Comparison of ENCODE assay signal across 1 cellular context in the genomic region with DNA sequence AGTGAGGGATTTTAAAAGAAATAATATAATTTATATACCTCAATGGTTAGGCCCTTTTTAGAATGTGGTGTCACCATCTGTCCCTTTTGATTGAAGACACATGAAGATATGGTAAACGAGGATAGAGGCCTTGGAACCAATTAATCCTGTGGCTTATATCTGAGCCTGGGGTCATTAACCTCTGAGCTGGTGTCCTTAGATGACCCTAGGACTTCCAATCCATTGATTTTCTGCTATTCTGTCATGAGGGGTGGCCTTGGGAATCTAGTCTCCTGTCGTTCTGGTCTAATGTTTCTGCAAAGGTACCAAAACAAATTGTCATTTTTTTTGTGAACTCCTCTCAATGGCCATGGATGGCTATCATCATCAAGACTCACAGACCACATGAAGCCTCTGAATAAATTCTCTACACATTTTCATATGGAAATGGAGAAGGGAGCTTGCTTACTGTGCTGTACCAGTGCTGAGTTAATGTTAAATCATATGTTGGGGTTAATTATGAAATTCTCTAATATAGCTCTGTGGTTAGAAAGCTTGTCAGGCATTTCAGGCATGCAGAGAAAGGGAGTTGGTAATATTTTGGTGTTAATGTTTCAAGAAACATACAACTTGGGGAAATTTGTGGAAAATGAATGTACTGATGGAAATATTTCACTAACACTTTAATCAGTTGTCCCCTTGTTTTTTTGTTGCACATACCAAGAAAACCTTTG.
TF ChIP-seq lines count a peak whose summit lies in the region.

No MANE protein-coding gene starts in this region.

TF ChIP-seq in GM23338, 12 proteins besides CTCF, POLR2A, EP300 and RAD21 (continued from another document):
- TF ChIP-seq, protein P1, sequence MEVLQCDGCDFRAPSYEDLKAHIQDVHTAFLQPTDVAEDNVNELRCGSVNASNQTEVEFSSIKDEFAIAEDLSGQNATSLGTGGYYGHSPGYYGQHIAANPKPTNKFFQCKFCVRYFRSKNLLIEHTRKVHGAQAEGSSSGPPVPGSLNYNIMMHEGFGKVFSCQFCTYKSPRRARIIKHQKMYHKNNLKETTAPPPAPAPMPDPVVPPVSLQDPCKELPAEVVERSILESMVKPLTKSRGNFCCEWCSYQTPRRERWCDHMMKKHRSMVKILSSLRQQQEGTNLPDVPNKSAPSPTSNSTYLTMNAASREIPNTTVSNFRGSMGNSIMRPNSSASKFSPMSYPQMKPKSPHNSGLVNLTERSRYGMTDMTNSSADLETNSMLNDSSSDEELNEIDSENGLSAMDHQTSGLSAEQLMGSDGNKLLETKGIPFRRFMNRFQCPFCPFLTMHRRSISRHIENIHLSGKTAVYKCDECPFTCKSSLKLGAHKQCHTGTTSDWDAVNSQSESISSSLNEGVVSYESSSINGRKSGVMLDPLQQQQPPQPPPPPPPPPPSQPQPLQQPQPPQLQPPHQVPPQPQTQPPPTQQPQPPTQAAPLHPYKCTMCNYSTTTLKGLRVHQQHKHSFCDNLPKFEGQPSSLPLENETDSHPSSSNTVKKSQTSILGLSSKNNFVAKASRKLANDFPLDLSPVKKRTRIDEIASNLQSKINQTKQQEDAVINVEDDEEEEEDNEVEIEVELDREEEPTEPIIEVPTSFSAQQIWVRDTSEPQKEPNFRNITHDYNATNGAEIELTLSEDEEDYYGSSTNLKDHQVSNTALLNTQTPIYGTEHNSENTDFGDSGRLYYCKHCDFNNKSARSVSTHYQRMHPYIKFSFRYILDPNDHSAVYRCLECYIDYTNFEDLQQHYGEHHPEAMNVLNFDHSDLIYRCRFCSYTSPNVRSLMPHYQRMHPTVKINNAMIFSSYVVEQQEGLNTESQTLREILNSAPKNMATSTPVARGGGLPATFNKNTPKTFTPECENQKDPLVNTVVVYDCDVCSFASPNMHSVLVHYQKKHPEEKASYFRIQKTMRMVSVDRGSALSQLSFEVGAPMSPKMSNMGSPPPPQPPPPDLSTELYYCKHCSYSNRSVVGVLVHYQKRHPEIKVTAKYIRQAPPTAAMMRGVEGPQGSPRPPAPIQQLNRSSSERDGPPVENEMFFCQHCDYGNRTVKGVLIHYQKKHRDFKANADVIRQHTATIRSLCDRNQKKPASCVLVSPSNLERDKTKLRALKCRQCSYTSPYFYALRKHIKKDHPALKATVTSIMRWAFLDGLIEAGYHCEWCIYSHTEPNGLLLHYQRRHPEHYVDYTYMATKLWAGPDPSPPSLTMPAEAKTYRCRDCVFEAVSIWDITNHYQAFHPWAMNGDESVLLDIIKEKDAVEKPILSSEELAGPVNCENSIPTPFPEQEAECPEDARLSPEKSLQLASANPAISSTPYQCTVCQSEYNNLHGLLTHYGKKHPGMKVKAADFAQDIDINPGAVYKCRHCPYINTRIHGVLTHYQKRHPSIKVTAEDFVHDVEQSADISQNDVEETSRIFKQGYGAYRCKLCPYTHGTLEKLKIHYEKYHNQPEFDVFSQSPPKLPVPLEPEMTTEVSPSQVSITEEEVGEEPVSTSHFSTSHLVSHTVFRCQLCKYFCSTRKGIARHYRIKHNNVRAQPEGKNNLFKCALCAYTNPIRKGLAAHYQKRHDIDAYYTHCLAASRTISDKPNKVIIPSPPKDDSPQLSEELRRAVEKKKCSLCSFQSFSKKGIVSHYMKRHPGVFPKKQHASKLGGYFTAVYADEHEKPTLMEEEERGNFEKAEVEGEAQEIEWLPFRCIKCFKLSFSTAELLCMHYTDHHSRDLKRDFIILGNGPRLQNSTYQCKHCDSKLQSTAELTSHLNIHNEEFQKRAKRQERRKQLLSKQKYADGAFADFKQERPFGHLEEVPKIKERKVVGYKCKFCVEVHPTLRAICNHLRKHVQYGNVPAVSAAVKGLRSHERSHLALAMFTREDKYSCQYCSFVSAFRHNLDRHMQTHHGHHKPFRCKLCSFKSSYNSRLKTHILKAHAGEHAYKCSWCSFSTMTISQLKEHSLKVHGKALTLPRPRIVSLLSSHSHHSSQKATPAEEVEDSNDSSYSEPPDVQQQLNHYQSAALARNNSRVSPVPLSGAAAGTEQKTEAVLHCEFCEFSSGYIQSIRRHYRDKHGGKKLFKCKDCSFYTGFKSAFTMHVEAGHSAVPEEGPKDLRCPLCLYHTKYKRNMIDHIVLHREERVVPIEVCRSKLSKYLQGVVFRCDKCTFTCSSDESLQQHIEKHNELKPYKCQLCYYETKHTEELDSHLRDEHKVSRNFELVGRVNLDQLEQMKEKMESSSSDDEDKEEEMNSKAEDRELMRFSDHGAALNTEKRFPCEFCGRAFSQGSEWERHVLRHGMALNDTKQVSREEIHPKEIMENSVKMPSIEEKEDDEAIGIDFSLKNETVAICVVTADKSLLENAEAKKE (CRISPR knock-in tag; IDR thresholded peaks at IDR 0.05), result no peak
- TF ChIP-seq POLR2AphosphoS5 (IDR thresholded peaks at IDR 0.05; ENCODE audit: low read depth) (no peak), ZNF331 (CRISPR knock-in tag; IDR thresholded peaks at IDR 0.05; ENCODE audit: low read depth) (no peak), CREB1 (CRISPR knock-in tag; IDR thresholded peaks at IDR 0.05; ENCODE audit: low read depth) (no peak)
- TF ChIP-seq, protein P2, sequence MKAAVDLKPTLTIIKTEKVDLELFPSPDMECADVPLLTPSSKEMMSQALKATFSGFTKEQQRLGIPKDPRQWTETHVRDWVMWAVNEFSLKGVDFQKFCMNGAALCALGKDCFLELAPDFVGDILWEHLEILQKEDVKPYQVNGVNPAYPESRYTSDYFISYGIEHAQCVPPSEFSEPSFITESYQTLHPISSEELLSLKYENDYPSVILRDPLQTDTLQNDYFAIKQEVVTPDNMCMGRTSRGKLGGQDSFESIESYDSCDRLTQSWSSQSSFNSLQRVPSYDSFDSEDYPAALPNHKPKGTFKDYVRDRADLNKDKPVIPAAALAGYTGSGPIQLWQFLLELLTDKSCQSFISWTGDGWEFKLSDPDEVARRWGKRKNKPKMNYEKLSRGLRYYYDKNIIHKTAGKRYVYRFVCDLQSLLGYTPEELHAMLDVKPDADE (IDR thresholded peaks at IDR 0.05), result no peak
- TF ChIP-seq, protein P3, sequence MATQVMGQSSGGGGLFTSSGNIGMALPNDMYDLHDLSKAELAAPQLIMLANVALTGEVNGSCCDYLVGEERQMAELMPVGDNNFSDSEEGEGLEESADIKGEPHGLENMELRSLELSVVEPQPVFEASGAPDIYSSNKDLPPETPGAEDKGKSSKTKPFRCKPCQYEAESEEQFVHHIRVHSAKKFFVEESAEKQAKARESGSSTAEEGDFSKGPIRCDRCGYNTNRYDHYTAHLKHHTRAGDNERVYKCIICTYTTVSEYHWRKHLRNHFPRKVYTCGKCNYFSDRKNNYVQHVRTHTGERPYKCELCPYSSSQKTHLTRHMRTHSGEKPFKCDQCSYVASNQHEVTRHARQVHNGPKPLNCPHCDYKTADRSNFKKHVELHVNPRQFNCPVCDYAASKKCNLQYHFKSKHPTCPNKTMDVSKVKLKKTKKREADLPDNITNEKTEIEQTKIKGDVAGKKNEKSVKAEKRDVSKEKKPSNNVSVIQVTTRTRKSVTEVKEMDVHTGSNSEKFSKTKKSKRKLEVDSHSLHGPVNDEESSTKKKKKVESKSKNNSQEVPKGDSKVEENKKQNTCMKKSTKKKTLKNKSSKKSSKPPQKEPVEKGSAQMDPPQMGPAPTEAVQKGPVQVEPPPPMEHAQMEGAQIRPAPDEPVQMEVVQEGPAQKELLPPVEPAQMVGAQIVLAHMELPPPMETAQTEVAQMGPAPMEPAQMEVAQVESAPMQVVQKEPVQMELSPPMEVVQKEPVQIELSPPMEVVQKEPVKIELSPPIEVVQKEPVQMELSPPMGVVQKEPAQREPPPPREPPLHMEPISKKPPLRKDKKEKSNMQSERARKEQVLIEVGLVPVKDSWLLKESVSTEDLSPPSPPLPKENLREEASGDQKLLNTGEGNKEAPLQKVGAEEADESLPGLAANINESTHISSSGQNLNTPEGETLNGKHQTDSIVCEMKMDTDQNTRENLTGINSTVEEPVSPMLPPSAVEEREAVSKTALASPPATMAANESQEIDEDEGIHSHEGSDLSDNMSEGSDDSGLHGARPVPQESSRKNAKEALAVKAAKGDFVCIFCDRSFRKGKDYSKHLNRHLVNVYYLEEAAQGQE (IDR thresholded peaks at IDR 0.05; ENCODE audit: unreplicated experiment), result no peak
